Comparison of ENCODE assay signal across 11 cellular contexts in the genomic region with DNA sequence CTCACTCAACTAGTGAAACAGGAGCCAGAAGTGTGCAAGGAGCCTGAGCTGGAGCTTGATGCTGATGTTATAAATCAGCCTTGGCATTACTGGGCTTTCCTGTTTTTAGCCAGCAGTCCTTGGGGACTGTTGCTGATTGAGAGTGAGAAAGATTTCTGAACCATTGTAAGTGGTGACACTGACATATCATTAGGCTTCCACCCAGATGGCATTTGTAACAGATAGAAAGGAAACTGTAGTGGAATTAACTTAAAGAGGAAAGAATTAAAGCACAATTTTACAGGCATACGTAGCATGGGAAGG.
A peak's percentile ranks its signal among the peaks of the same experiment; 100 is the strongest.
DNase-seq lines count a peak whose midpoint lies in the region; ATAC-seq and TF ChIP-seq lines count a peak whose summit lies in the region.
"Had no signal": no experiment of that assay in that cellular context is flagged by ENCODE, and none has a peak within 500 bp of the region (broad histone marks: within the 10 kb centered on the region; RNA-seq: fewer than 3 reads in every experiment).

No MANE protein-coding gene starts in this region.

- H4K20me1 ChIP-seq in BLaER1 (no peaks in the 10 kb centered on the region), neural cell (ENCODE audit: insufficient read depth) (no peaks in the 10 kb centered on the region)

- H3K27me3 ChIP-seq in BLaER1 (no peaks in the 10 kb centered on the region), duodenal mucosa (ENCODE audit: control insufficient read depth in 1 of 2, insufficient read depth in 2 of 2, low read length in 2 of 2) (no peaks in the 10 kb centered on the region), neural cell (ENCODE audit: insufficient read depth, low read depth, low read length) (no peaks in the 10 kb centered on the region)
- H3K27me3 ChIP-seq: left lung had no signal

- H3K4me3 ChIP-seq in BLaER1 (no peak overlapping the region), duodenal mucosa (ENCODE audit: low read depth in 1 of 2, low read length in 2 of 2) (no peak overlapping the region), neural cell (ENCODE audit: low read length) (peak overlapping the region; percentile 26)
- H3K4me3 ChIP-seq: left lung, skin epidermis had no signal

- H3K4me1 ChIP-seq in BLaER1 = peaks cover 8% of the 10 kb centered on the region
- H3K4me1 ChIP-seq in duodenal mucosa (ENCODE audit: control insufficient read depth in 1 of 2, insufficient read depth in 2 of 2, low read length in 2 of 2) = peaks cover 0 to under 1% of the 10 kb centered on the region in 2 donors

- no peak overlapping the region for H2AFZ ChIP-seq in neural cell (ENCODE audit: low read depth, low read length)

- no peaks in the 10 kb centered on the region for H3K36me3 ChIP-seq in BLaER1
- H3K36me3 ChIP-seq in duodenal mucosa (ENCODE audit: control insufficient read depth in 1 of 2, insufficient read depth in 2 of 2, low read length in 2 of 2) = no peaks in the 10 kb centered on the region
- no peaks in the 10 kb centered on the region for H3K36me3 ChIP-seq in neural cell (ENCODE audit: insufficient read depth, low read length)
- H3K36me3 ChIP-seq: left lung had no signal

- ATAC-seq in HG03565 (IDR thresholded peaks at IDR 0.05; ENCODE audit: unreplicated experiment) = peak; percentile 65
- ATAC-seq in HG02973 (IDR thresholded peaks at IDR 0.05; ENCODE audit: unreplicated experiment) = no peak
- ATAC-seq in HG03520 (IDR thresholded peaks at IDR 0.05; ENCODE audit: unreplicated experiment) = no peak
- ATAC-seq: left lung had no signal

- peak overlapping the region; percentile 17; the same call in 1 of the 2 replicates for H3K4me2 ChIP-seq in BLaER1
- peak overlapping the region; percentile 2 for H3K4me2 ChIP-seq in neural cell (ENCODE audit: low read length)

- no peak for TF ChIP-seq EP300 in neural cell (conservative IDR thresholded peaks at IDR 0.05; ENCODE audit: poor library complexity, severe bottlenecking)

- TF ChIP-seq RAD21 in neural cell (conservative IDR thresholded peaks at IDR 0.05) = no peak

- H3K9ac ChIP-seq in BLaER1 = no peak overlapping the region
- no peak overlapping the region for H3K9ac ChIP-seq in duodenal mucosa (ENCODE audit: low read depth in 1 of 2, low read length in 2 of 2)
- no peak overlapping the region for H3K9ac ChIP-seq in neural cell (ENCODE audit: low read length)

- H3K27ac ChIP-seq in BLaER1 (no peak overlapping the region), duodenal mucosa (ENCODE audit: low read depth, low read length) (peak overlapping the region; percentile 10), neural cell (ENCODE audit: low read length) (peak overlapping the region; percentile 56)
- H3K27ac ChIP-seq: left lung had no signal

- H3K79me2 ChIP-seq in neural cell (replicated peaks; ENCODE audit: insufficient read depth, low read length) = no peaks in the 10 kb centered on the region

- H3K9me3 ChIP-seq in BLaER1 (no peaks in the 10 kb centered on the region), duodenal mucosa (ENCODE audit: control insufficient read depth in 1 of 2, low read length in 2 of 2) (no peaks in the 10 kb centered on the region), neural cell (ENCODE audit: low read length) (no peaks in the 10 kb centered on the region)
- H3K9me3 ChIP-seq: left lung had no signal

- no peaks in the 10 kb centered on the region for H3F3A ChIP-seq in neural cell (ENCODE audit: insufficient read depth, low read length, poor library complexity, severe bottlenecking)

- H3K9me2 ChIP-seq in neural cell (ENCODE audit: insufficient read depth, low read length) = no peaks in the 10 kb centered on the region

- no peak for DNase-seq in central memory CD4-positive, alpha-beta T cell
- DNase-seq in 8988T = no peak
- DNase-seq: left lung, NCI-H146 had no signal

- no peak for TF ChIP-seq CTCF in neural cell (IDR thresholded peaks at IDR 0.05; ENCODE audit: poor library complexity, severe bottlenecking)

TF ChIP-seq in neural cell, 6 proteins besides CTCF, POLR2A, EP300 and RAD21:
- TF ChIP-seq MXI1 (conservative IDR thresholded peaks at IDR 0.05; ENCODE audit: poor library complexity, severe bottlenecking) (no peak), TAF1 (IDR thresholded peaks at IDR 0.05; ENCODE audit: low read depth) (no peak), SMC3 (conservative IDR thresholded peaks at IDR 0.05; ENCODE audit: poor library complexity) (no peak), EZH2 (IDR thresholded peaks at IDR 0.05; ENCODE audit: borderline replicate concordance, insufficient read depth, low read length, poor library complexity, severe bottlenecking) (no peak), POLR2AphosphoS5 (IDR thresholded peaks at IDR 0.05) (no peak)
- TF ChIP-seq, protein P1, sequence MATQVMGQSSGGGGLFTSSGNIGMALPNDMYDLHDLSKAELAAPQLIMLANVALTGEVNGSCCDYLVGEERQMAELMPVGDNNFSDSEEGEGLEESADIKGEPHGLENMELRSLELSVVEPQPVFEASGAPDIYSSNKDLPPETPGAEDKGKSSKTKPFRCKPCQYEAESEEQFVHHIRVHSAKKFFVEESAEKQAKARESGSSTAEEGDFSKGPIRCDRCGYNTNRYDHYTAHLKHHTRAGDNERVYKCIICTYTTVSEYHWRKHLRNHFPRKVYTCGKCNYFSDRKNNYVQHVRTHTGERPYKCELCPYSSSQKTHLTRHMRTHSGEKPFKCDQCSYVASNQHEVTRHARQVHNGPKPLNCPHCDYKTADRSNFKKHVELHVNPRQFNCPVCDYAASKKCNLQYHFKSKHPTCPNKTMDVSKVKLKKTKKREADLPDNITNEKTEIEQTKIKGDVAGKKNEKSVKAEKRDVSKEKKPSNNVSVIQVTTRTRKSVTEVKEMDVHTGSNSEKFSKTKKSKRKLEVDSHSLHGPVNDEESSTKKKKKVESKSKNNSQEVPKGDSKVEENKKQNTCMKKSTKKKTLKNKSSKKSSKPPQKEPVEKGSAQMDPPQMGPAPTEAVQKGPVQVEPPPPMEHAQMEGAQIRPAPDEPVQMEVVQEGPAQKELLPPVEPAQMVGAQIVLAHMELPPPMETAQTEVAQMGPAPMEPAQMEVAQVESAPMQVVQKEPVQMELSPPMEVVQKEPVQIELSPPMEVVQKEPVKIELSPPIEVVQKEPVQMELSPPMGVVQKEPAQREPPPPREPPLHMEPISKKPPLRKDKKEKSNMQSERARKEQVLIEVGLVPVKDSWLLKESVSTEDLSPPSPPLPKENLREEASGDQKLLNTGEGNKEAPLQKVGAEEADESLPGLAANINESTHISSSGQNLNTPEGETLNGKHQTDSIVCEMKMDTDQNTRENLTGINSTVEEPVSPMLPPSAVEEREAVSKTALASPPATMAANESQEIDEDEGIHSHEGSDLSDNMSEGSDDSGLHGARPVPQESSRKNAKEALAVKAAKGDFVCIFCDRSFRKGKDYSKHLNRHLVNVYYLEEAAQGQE (IDR thresholded peaks at IDR 0.05; ENCODE audit: borderline replicate concordance) = no peak
